17 cellular contexts compared by ENCODE assay signal in the genomic region with DNA sequence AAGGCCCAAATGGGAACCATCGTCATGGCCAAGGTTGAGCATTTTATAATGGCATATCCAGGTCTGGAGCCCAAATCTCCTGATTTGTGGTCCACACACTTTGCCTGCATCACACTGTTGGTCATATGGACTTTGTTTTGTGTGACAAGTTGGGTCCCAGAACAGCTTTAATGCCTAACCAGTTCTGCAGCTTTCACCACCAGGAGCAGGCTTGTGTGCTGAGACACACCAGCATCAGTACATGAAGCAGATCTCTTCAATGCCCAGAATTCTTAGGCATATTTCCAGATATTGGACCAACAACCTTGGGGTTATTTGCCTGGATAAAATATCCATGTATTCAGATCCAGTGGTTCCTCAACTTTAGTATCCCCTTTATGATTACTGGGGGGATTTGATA.
DNase-seq lines count a peak whose midpoint lies in the region; ATAC-seq, FAIRE-seq and TF ChIP-seq lines count a peak whose summit lies in the region.
"Had no signal": no experiment of that assay in that cellular context is flagged by ENCODE, and none has a peak within 500 bp of the region (broad histone marks: within the 10 kb centered on the region; RNA-seq: fewer than 3 reads in every experiment).

No MANE protein-coding gene starts in this region.

- peaks cover 5% of the 10 kb centered on the region for H3K4me1 Mint-ChIP-seq in endodermal cell
- H3K4me1 Mint-ChIP-seq: B cell; CD4-positive, CD25-positive, alpha-beta regulatory T cell had no signal

- H3K4me2 ChIP-seq in keratinocyte (ENCODE audit: control insufficient read depth, extremely low read depth, insufficient read depth, low read depth, low read length), result no peak overlapping the region

- peaks cover 33% of the 10 kb centered on the region for H3K4me1 ChIP-seq in HUES48 (ENCODE audit: control insufficient read depth, insufficient read depth, low read length)
- H3K4me1 ChIP-seq in endodermal cell (ENCODE audit: control insufficient read depth, insufficient read depth, low read length), result no peaks in the 10 kb centered on the region
- no peaks in the 10 kb centered on the region for H3K4me1 ChIP-seq in keratinocyte (ENCODE audit: control insufficient read depth, extremely low read depth, insufficient read depth, low read length)

- H3K36me3 Mint-ChIP-seq in endodermal cell (ENCODE audit: low read depth), result no peaks in the 10 kb centered on the region
- H3K36me3 Mint-ChIP-seq: CD4-positive, CD25-positive, alpha-beta regulatory T cell had no signal

- H3K27me3 ChIP-seq in HUES48 (ENCODE audit: control insufficient read depth, insufficient read depth, low read length) (no peaks in the 10 kb centered on the region), endodermal cell (ENCODE audit: control insufficient read depth, insufficient read depth, low read length, poor library complexity, severe bottlenecking) (peaks cover 28% of the 10 kb centered on the region), keratinocyte (ENCODE audit: control insufficient read depth, extremely low read depth, insufficient read depth, low read length) (no peaks in the 10 kb centered on the region)

- peaks cover 15% of the 10 kb centered on the region for H3K27me3 Mint-ChIP-seq in endodermal cell (ENCODE audit: insufficient read depth)

- TF ChIP-seq CTCF in endodermal cell (conservative IDR thresholded peaks at IDR 0.05) (peak; percentile 50), keratinocyte (optimal IDR thresholded peaks at IDR 0.05 in 1 of 3, IDR thresholded peaks at IDR 0.05 in 1 of 3, conservative IDR thresholded peaks at IDR 0.05 in 1 of 3; ENCODE audit: extremely low read depth in 1 of 3, insufficient read depth in 2 of 3, low read length in 3 of 3) (peak in 1 of 3 experiments; percentile 16), GM13976 (IDR thresholded peaks at IDR 0.05; ENCODE audit: borderline replicate concordance, control extremely low read depth, extremely low read depth, insufficient read depth, missing control alignments) (no peak)

- no peak overlapping the region for H3K4me3 ChIP-seq in HUES48 (ENCODE audit: low read depth, low read length)
- H3K4me3 ChIP-seq in endodermal cell (ENCODE audit: low read length), result no peak overlapping the region
- no peak overlapping the region for H3K4me3 ChIP-seq in keratinocyte (ENCODE audit: control insufficient read depth in 2 of 3, extremely low read depth in 1 of 3, insufficient read depth in 2 of 3, low read depth in 1 of 3, low read length in 3 of 3)
- H3K4me3 ChIP-seq: GM23248, SK-N-MC had no signal

- ATAC-seq in GM21526 (IDR thresholded peaks at IDR 0.05; ENCODE audit: low FRiP score, unreplicated experiment), result no peak
- ATAC-seq: Panc1 had no signal

- no peaks in the 10 kb centered on the region for H4K20me1 ChIP-seq in keratinocyte (ENCODE audit: control insufficient read depth, extremely low read depth, insufficient read depth, low read length)

- DNase-seq in ELF-1 (ENCODE audit: low read depth, low spot score), result peak; percentile 44
- no peak for DNase-seq in endodermal cell
- no peak for DNase-seq in keratinocyte (ENCODE audit: low read depth, low spot score)
- no peak for DNase-seq in GM13976 (ENCODE audit: low spot score)
- no peak for DNase-seq in activated T-cell treated with anti-CD3 and anti-CD28 coated beads for 4 hours
- DNase-seq: CD4-positive, CD25-positive, alpha-beta regulatory T cell; Karpas-422; NCI-H1105 treated with DMSO at 0.1 percent for 48 hours; NCI-H1694 treated with DMSO at 0.1 percent for 48 hours; NCI-H2171; NCI-H446 had no signal

- H2AFZ ChIP-seq in keratinocyte (ENCODE audit: control insufficient read depth, low read length), result no peak overlapping the region
- H2AFZ ChIP-seq: GM23248 had no signal

- no peaks in the 10 kb centered on the region for H3K79me2 ChIP-seq in keratinocyte (ENCODE audit: control insufficient read depth, insufficient read depth, low read length)

- dilution Hi-C loops in keratinocyte (cut with MboI; ENCODE audit: extremely low pct_ligation_motif_present, low sequenced_read_pairs), result no loop called here

- no peaks in the 10 kb centered on the region for H3K9me3 ChIP-seq in HUES48 (ENCODE audit: control insufficient read depth, insufficient read depth, low read length)
- no peaks in the 10 kb centered on the region for H3K9me3 ChIP-seq in endodermal cell (ENCODE audit: control insufficient read depth, low read length)
- no peaks in the 10 kb centered on the region for H3K9me3 ChIP-seq in keratinocyte (ENCODE audit: control insufficient read depth, low read depth, low read length)

- peak; percentile 49 for FAIRE-seq in keratinocyte (lab: Jason Lieb, UNC)

- H3K36me3 ChIP-seq in HUES48 (ENCODE audit: control insufficient read depth, insufficient read depth, low read length) (no peaks in the 10 kb centered on the region), endodermal cell (ENCODE audit: control insufficient read depth, insufficient read depth, low read length) (no peaks in the 10 kb centered on the region), keratinocyte (ENCODE audit: control insufficient read depth in 2 of 2, extremely low read depth in 1 of 2, insufficient read depth in 2 of 2, low read length in 2 of 2) (no peaks in the 10 kb centered on the region)

- H3K27ac Mint-ChIP-seq in endodermal cell, result peak overlapping the region; percentile 28
- H3K27ac Mint-ChIP-seq: B cell; CD4-positive, CD25-positive, alpha-beta regulatory T cell had no signal

- H3K27ac ChIP-seq in HUES48 (ENCODE audit: low read depth, low read length) (peak overlapping the region; percentile 83), endodermal cell (ENCODE audit: low read depth, low read length) (no peak overlapping the region), keratinocyte (ENCODE audit: control insufficient read depth, insufficient read depth, low read length) (no peak overlapping the region)
- H3K27ac ChIP-seq: GM23248, SK-N-MC had no signal

- H3K9ac ChIP-seq in HUES48 (ENCODE audit: low read depth, low read length) (no peak overlapping the region), endodermal cell (ENCODE audit: extremely low read depth, low read length, poor library complexity, severe bottlenecking) (no peak overlapping the region), keratinocyte (ENCODE audit: control insufficient read depth, extremely low read depth, insufficient read depth, low read length) (no peak overlapping the region)
- H3K9ac ChIP-seq: GM23248 had no signal

- no peak overlapping the region for H3K4me3 Mint-ChIP-seq in endodermal cell
- H3K4me3 Mint-ChIP-seq: B cell; CD4-positive, CD25-positive, alpha-beta regulatory T cell had no signal

- 89 to 100% methylated on average over 1 of the region's 1 CpG for WGBS in endodermal cell (ENCODE audit: insufficient coverage in 1 of 2, insufficient read length in 1 of 2), 2 experiments

- no peaks in the 10 kb centered on the region for H3K9me1 ChIP-seq in keratinocyte (ENCODE audit: control insufficient read depth, extremely low read depth, insufficient read depth, low read length)

- no peaks in the 10 kb centered on the region for H3K9me3 Mint-ChIP-seq in endodermal cell

- in situ Hi-C loops in GM13976 (cut with MboI; ENCODE audit: low sequenced_read_pairs, unreplicated experiment), result no loop called here
